8 cellular contexts compared by ENCODE assay signal in the genomic region with DNA sequence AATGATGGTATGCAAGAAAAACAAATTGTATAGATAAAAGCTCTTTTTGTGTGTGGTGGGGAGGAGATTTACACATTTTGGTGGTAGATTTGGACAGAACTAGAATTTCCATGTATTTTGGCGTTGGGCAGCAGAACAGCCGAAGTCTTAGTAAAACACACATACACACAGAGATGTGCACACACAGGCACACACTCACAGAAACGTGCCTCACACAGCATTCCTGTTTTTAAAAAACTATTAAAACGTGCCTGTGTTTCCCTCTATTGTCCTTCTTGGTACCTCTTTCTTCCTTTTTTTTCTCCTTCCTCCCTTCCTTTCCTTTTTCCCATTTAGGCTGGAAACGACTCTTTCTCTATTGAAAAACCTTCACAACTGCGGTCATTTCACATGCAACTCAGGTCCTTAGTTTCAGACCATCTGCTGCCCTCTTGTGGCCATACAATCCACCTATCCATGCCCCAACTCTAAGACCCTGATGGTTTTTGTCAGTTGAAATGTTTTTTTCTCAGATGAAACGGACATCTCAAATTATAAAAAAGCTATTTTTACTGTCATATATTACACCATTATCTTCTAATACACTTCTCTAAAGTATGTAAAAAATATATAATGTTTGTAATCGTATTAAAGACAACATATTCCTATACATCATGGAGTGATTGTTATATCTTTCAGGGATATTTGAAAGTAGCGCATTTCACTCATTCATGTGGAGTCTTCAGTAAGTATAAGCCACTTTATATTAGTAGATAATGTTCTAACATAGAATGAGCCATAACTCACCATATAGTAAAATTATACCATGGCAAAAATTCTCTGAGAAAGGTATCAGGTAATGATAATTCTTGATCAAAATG.
DNase-seq lines count a peak whose midpoint lies in the region; ATAC-seq and TF ChIP-seq lines count a peak whose summit lies in the region.

No MANE protein-coding gene starts in this region.

- no peak overlapping the region for H2AFZ ChIP-seq in OCI-LY7 (ENCODE audit: low read length)

- H3K4me1 ChIP-seq in OCI-LY7 (ENCODE audit: insufficient read depth, low read length, poor library complexity, severe bottlenecking), result no peaks in the 10 kb centered on the region

- CTCF ChIA-PET in OCI-LY7 (lab: Charles Lee; ENCODE audit: unreplicated experiment), result no interaction called here

- H3K4me2 ChIP-seq in OCI-LY7 (ENCODE audit: low read length), result no peak overlapping the region

- H3K9me3 ChIP-seq in OCI-LY7 (ENCODE audit: low read length), result no peaks in the 10 kb centered on the region

- H3K27ac ChIP-seq in OCI-LY7 (ENCODE audit: low read depth, low read length, poor library complexity, severe bottlenecking), result no peak overlapping the region

- POLR2A ChIA-PET in OCI-LY7 (lab: Charles Lee), result interaction anchor here (0.6 kb wide), 1 partner anchor 34 kb away, joined by 3 read pairs; no protein-coding TSS in a partner anchor

- intact Hi-C loops in OCI-LY7 (cut with micrococcal nuclease; ENCODE audit: unreplicated experiment), result loop anchor here (10.0 kb wide), 1 partner anchor 590 kb away; no protein-coding TSS in a partner anchor

- H3K9me2 ChIP-seq in OCI-LY7 (ENCODE audit: insufficient read depth, low read length), result no peaks in the 10 kb centered on the region

- no peak overlapping the region for H3K4me3 ChIP-seq in Jurkat, Clone E6-1 (ENCODE audit: low read length)
- H3K4me3 ChIP-seq in OCI-LY7 (ENCODE audit: low read depth, low read length, poor library complexity, severe bottlenecking), result no peak overlapping the region

- H3K79me2 ChIP-seq in OCI-LY7 (ENCODE audit: insufficient read depth, low read depth, low read length), result no peaks in the 10 kb centered on the region

- H3K36me3 ChIP-seq in OCI-LY7 (ENCODE audit: insufficient read depth, low read length), result no peaks in the 10 kb centered on the region

- ATAC-seq in HG03025 (IDR thresholded peaks at IDR 0.05; ENCODE audit: low FRiP score, unreplicated experiment), result no peak

- no peaks in the 10 kb centered on the region for H4K20me1 ChIP-seq in OCI-LY7 (ENCODE audit: insufficient read depth, low read length)

- BruUV-seq in OCI-LY7 (replicated peaks; lab: Mats Ljungman, UMichigan), result no TSS peak

- peak; percentile 29 for DNase-seq in activated CD4-positive, alpha-beta T cell treated with anti-CD3 and anti-CD28 coated beads for 48 hours
- DNase-seq in activated CD4-positive, alpha-beta T cell treated with anti-CD3 and anti-CD28 coated beads for 4 hours, result no peak
- peak; percentile 31 for DNase-seq in Jurkat, Clone E6-1 (ENCODE audit: low read depth, low spot score)
- peak; percentile 34 for DNase-seq in OCI-LY7 (ENCODE audit: low spot score)
- DNase-seq in dermis microvascular lymphatic vessel endothelial cell (ENCODE audit: low read depth in 2 of 2), result peak; percentile 12 to 31
- peak; percentile 60 to 68 for DNase-seq in lung microvascular endothelial cell (ENCODE audit: low read depth in 2 of 2)
- DNase-seq in germinal center (ENCODE audit: low spot score), result no peak

- peak; percentile 85 for TF ChIP-seq CTCF in OCI-LY7 (conservative IDR thresholded peaks at IDR 0.05; ENCODE audit: low read length)

Comparison
In these comparisons a context has a peak if more than half of its experiments do, and no peak if none do; other contexts are left out.
1. DNase-seq: peak in activated CD4-positive, alpha-beta T cell treated with anti-CD3 and anti-CD28 coated beads for 48 hours (single experiment), Jurkat, Clone E6-1 (single experiment), OCI-LY7 (single experiment), dermis microvascular lymphatic vessel endothelial cell (2 of 2) and lung microvascular endothelial cell (2 of 2); none in activated CD4-positive, alpha-beta T cell treated with anti-CD3 and anti-CD28 coated beads for 4 hours (0 of 2) and germinal center (single experiment).